In the genomic region with DNA sequence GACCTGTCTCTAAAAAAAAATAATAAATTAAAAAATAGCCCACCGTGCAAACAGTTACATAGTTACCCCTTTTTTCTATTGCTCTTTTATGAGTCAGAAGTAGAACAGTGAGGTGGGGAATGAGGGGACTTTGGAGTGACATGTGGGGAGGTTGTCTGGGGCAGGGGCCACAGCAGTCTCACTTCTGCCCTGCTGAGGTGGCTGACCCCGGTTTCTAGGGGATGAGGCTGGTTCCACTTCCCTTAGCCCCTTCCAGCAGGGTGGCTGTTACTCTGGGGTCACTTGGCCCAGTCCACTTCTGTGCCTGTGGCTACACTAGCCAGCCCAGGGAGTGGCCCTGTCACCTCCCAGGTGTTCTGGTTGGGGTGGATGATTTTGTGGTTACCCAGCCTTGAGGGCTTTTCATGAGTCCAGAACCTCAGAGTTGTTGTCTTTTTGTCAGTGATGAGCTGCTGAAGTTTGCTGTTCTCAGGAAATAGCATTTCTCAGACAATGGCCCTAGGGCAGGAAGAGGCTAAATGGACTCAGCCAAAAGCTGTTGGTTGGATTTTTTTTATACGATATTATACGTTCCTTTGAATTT, we compare ENCODE assay signal across 30 cellular contexts. TPM values are rescaled to one million over a fixed set of nuclear protein-coding genes. Genes with fewer than 3 reads are reported as not detected.
DNase-seq lines count a peak whose midpoint lies in the region; ATAC-seq and TF ChIP-seq lines count a peak whose summit lies in the region.
"Had no signal": no experiment of that assay in that cellular context is flagged by ENCODE, and none has a peak within 500 bp of the region (broad histone marks: within the 10 kb centered on the region; RNA-seq: fewer than 3 reads in every experiment).

No MANE protein-coding gene starts in this region.

- no peak for DNase-seq in stimulated activated naive CD8-positive, alpha-beta T cell treated with anti-CD3 and anti-CD28 coated beads, Interleukin-15, amount 100 ng/mL, for 72 hours
- DNase-seq in stimulated activated naive CD8-positive, alpha-beta T cell treated with anti-CD3 and anti-CD28 coated beads, Interleukin-15, Interleukin-2, amounts not matched to agents 100 U/mL and 50 U/mL, for 24 hours: no peak
- DNase-seq in RWPE1 (ENCODE audit: low spot score): no peak
- peak; percentile 30 for DNase-seq in left lobe of liver (ENCODE audit: low spot score)
- DNase-seq in globus pallidus (ENCODE audit: low spot score): no peak
- no peak for DNase-seq in erythroblast (lab: John Stamatoyannopoulos, UW)
- DNase-seq in cardiac septum (ENCODE audit: low spot score): no peak
- no peak for DNase-seq in DMS79 (lab: John Stamatoyannopoulos, UW)
- DNase-seq: activated CD4-positive, alpha-beta T cell treated with anti-CD3 and anti-CD28 coated beads, Interleukin-2, amount 50 U/mL, for 48 hours; activated CD4-positive, CD25-positive, alpha-beta regulatory T cell; activated naive CD4-positive, alpha-beta T cell treated with Interleukin-2 at 50 U/mL for 16 hours; Caco-2; central memory CD4-positive, alpha-beta T cell; cortex of kidney; DMS79 treated with DMSO at 0.1 percent for 48 hours; GDM1; H7; head of caudate nucleus; islet precursor cell; Kasumi-1; naive B cell; NCI-H1694 treated with DMSO at 0.1 percent for 48 hours; NCI-H2171; NCI-H510A; SK-N-SH; stimulated activated naive CD4-positive, alpha-beta T cell treated with Interleukin-2 at 50 U/mL for 16 hours; T-helper 17 cell; testis had no signal

- peak; percentile 26 for ATAC-seq in stimulated activated naive CD8-positive, alpha-beta T cell treated with anti-CD3 and anti-CD28 coated beads, Interleukin-15, amount 100 ng/mL, for 72 hours
- no peak for ATAC-seq in stimulated activated naive CD8-positive, alpha-beta T cell treated with anti-CD3 and anti-CD28 coated beads, Interleukin-15, Interleukin-2, amounts not matched to agents 100 U/mL and 50 U/mL, for 24 hours
- ATAC-seq in left lobe of liver: no peak
- ATAC-seq: T-helper 17 cell had no signal

- POLR2A ChIA-PET in RWPE1 (lab: Yijun Ruan, JAX; ENCODE audit: low non-redundant PET): no interaction called here

- no peaks in the 10 kb centered on the region for H3K9me3 Mint-ChIP-seq in stimulated activated naive CD8-positive, alpha-beta T cell treated with anti-CD3 and anti-CD28 coated beads, Interleukin-15, amount 100 ng/mL, for 72 hours
- H3K9me3 Mint-ChIP-seq: mesothelial cell of epicardium, naive B cell had no signal

- TF ChIP-seq CTCF in RWPE1 (conservative IDR thresholded peaks at IDR 0.05; ENCODE audit: low read depth): no peak

- peaks cover 6% of the 10 kb centered on the region for H3K4me1 Mint-ChIP-seq in stimulated activated naive CD8-positive, alpha-beta T cell treated with anti-CD3 and anti-CD28 coated beads, Interleukin-15, amount 100 ng/mL, for 72 hours
- H3K4me1 Mint-ChIP-seq: mesothelial cell of epicardium, naive B cell had no signal

- CTCF ChIA-PET in RWPE1 (lab: Yijun Ruan, JAX): no interaction called here

- peak overlapping the region; percentile 48 for H3K27ac ChIP-seq in RWPE1
- H3K27ac ChIP-seq: C4-2B, testis had no signal

- TF ChIP-seq POLR2A in erythroblast (IDR thresholded peaks at IDR 0.05; ENCODE audit: low read length): no peak

- intact Hi-C loops in cardiac septum (cut with DNase I): no loop called here

- H3K4me3 Mint-ChIP-seq in stimulated activated naive CD8-positive, alpha-beta T cell treated with anti-CD3 and anti-CD28 coated beads, Interleukin-15, amount 100 ng/mL, for 72 hours: no peak overlapping the region
- H3K4me3 Mint-ChIP-seq: mesothelial cell of epicardium, naive B cell, T-helper 17 cell had no signal

- H3K27me3 Mint-ChIP-seq in stimulated activated naive CD8-positive, alpha-beta T cell treated with anti-CD3 and anti-CD28 coated beads, Interleukin-15, amount 100 ng/mL, for 72 hours: no peaks in the 10 kb centered on the region
- H3K27me3 Mint-ChIP-seq: naive B cell, T-helper 17 cell had no signal

- H3K27ac Mint-ChIP-seq in stimulated activated naive CD8-positive, alpha-beta T cell treated with anti-CD3 and anti-CD28 coated beads, Interleukin-15, amount 100 ng/mL, for 72 hours: no peak overlapping the region
- H3K27ac Mint-ChIP-seq: naive B cell, T-helper 17 cell had no signal

RNA-seq across cellular contexts. Expression of a gene that starts 28.0 kb away (rescaled TPM):
- total RNA-seq in left lobe of liver: 40.6 TPM
- 8.8 TPM for total RNA-seq in cardiac septum
